In genomic region chr4:53919605-53920004, GRCh38 we compare ENCODE assay signal across 28 cellular contexts.
A peak's percentile ranks its signal among the peaks of the same experiment; 100 is the strongest.
DNase-seq lines count a peak whose midpoint lies in the region; ATAC-seq and TF ChIP-seq lines count a peak whose summit lies in the region.
"Had no signal": no experiment of that assay in that cellular context is flagged by ENCODE, and none has a peak within 500 bp of the region (broad histone marks: within the 10 kb centered on the region; RNA-seq: fewer than 3 reads in every experiment).

No MANE protein-coding gene starts in this region.

- no peaks in the 10 kb centered on the region for H3K9me3 Mint-ChIP-seq in T-helper 2 cell treated with Interferon-gamma antibody and Interleukin-4, amounts not matched to agents 5 μg/mL and 100 μg/mL, for 36 hours
- H3K9me3 Mint-ChIP-seq: activated T-cell treated with anti-CD3 and anti-CD28 coated beads, Interleukin-2, amount 50 U/mL, for 4 hours; dendritic cell treated with granulocyte-macrophage colony-stimulating factor and Interleukin-4, amounts not matched to agents 40 ng/mL and 50 ng/mL, for 4 days; HFFc6; natural killer cell; stimulated activated naive B cell treated with anti-CD40 and anti-IgM and Interleukin-4, amounts not matched to agents 10 μg/mL and 1 μg/mL and 100 μg/mL, for 72 hours; T-cell had no signal

- intact Hi-C loops in esophagus squamous epithelium (cut with DNase I), result no loop called here
- intact Hi-C loops in posterior vena cava (cut with DNase I), result loop anchor here in 1 of 2 donors (10.0 kb wide), 1 partner anchor 295 kb away; no protein-coding TSS in a partner anchor

- peaks cover 3% of the 10 kb centered on the region for H3K27me3 Mint-ChIP-seq in T-helper 2 cell treated with Interferon-gamma antibody and Interleukin-4, amounts not matched to agents 5 μg/mL and 100 μg/mL, for 36 hours (ENCODE audit: low read depth)
- H3K27me3 Mint-ChIP-seq: dendritic cell treated with granulocyte-macrophage colony-stimulating factor and Interleukin-4, amounts not matched to agents 40 ng/mL and 50 ng/mL, for 4 days had no signal

- TF ChIP-seq POLR2A in esophagus squamous epithelium (IDR thresholded peaks at IDR 0.05), result no peak

- H3K4me3 ChIP-seq in esophagus squamous epithelium (no peak overlapping the region), neutrophil (ENCODE audit: low read depth in 1 of 2, low read length in 1 of 2) (no peak overlapping the region)
- H3K4me3 ChIP-seq: ovary, thoracic aorta had no signal

- no peak for TF ChIP-seq CTCF in esophagus squamous epithelium (IDR thresholded peaks at IDR 0.05)
- TF ChIP-seq CTCF in neutrophil (IDR thresholded peaks at IDR 0.05), result no peak

- peaks cover 5% of the 10 kb centered on the region for H3K4me1 Mint-ChIP-seq in T-helper 2 cell treated with Interferon-gamma antibody and Interleukin-4, amounts not matched to agents 5 μg/mL and 100 μg/mL, for 36 hours (ENCODE audit: low read depth)
- H3K4me1 Mint-ChIP-seq: natural killer cell; stimulated activated naive B cell treated with anti-CD40 and anti-IgM and Interleukin-4, amounts not matched to agents 10 μg/mL and 1 μg/mL and 100 μg/mL, for 72 hours; T-cell had no signal

- peak; percentile 77 for DNase-seq in CD1c-positive myeloid dendritic cell (ENCODE audit: extremely low spot score)
- DNase-seq in OCI-M2 (lab: John Stamatoyannopoulos, UW; ENCODE audit: unreplicated experiment), result peak; percentile 13
- no peak for DNase-seq in esophagus squamous epithelium (lab: John Stamatoyannopoulos, UW)
- no peak for DNase-seq in T-helper 2 cell treated with Interferon-gamma antibody and Interleukin-4, amounts not matched to agents 5 μg/mL and 100 μg/mL, for 36 hours (ENCODE audit: low spot score)
- DNase-seq in posterior vena cava (ENCODE audit: low spot score), result no peak
- no peak for DNase-seq in dermis blood vessel endothelial cell
- DNase-seq: ACHN; activated CD4-positive, alpha-beta T cell treated with anti-CD3 and anti-CD28 coated beads for 1 hour; activated naive CD4-positive, alpha-beta T cell treated with Interleukin-2 at 50 U/mL for 16 hours; activated T-cell treated with anti-CD3 and anti-CD28 coated beads, Interleukin-2, amount 50 U/mL, for 4 hours; HFFc6; midbrain; natural killer cell; NCI-H2081 treated with DMSO at 0.1 percent for 48 hours; NCI-H345; ovary; right cardiac atrium; SHP77 treated with DMSO at 0.1 percent for 48 hours; stimulated activated CD4-positive, alpha-beta T cell treated with anti-CD3 and anti-CD28 coated beads, Interleukin-12 subunit alpha, Interleukin-12 subunit beta, amount 100 ng/mL, for 4 hours; stimulated activated CD4-positive, alpha-beta T cell treated with anti-CD3 and anti-CD28 coated beads, Interleukin-4, amount 100 ng/mL, for 24 hours; stimulated activated naive B cell treated with anti-CD40 and anti-IgM and Interleukin-4, amounts not matched to agents 10 μg/mL and 1 μg/mL and 100 μg/mL, for 72 hours; T-cell had no signal

- no peaks in the 10 kb centered on the region for H3K27me3 ChIP-seq in esophagus squamous epithelium
- no peaks in the 10 kb centered on the region for H3K27me3 ChIP-seq in neutrophil
- H3K27me3 ChIP-seq: ovary had no signal

- H3K27ac ChIP-seq in esophagus squamous epithelium, result peak overlapping the region; percentile 53 to 89 (median 76)
- H3K27ac ChIP-seq in neutrophil, result peak overlapping the region; percentile 90
- H3K27ac ChIP-seq: C4-2B, ovary, thoracic aorta had no signal

- no peak overlapping the region for H3K27ac Mint-ChIP-seq in T-helper 2 cell treated with Interferon-gamma antibody and Interleukin-4, amounts not matched to agents 5 μg/mL and 100 μg/mL, for 36 hours
- H3K27ac Mint-ChIP-seq: dendritic cell treated with granulocyte-macrophage colony-stimulating factor and Interleukin-4, amounts not matched to agents 40 ng/mL and 50 ng/mL, for 4 days; HFFc6; natural killer cell; stimulated activated naive B cell treated with anti-CD40 and anti-IgM and Interleukin-4, amounts not matched to agents 10 μg/mL and 1 μg/mL and 100 μg/mL, for 72 hours; T-cell had no signal

- ATAC-seq in HG03039 (IDR thresholded peaks at IDR 0.05; ENCODE audit: unreplicated experiment), result no peak
- ATAC-seq: natural killer cell; Panc1; stimulated activated naive B cell treated with anti-CD40 and anti-IgM and Interleukin-4, amounts not matched to agents 10 μg/mL and 1 μg/mL and 100 μg/mL, for 72 hours; T-cell had no signal

- 66 to 67% methylated on average over 3 of the region's 3 CpGs for WGBS in esophagus squamous epithelium, 2 donors

- H3K4me1 ChIP-seq in esophagus squamous epithelium, result peaks cover 22 to 96% (median 33%) of the 10 kb centered on the region in 3 donors
- peaks cover 61 to 67% of the 10 kb centered on the region in 2 experiments for H3K4me1 ChIP-seq in neutrophil (ENCODE audit: control insufficient read depth in 1 of 2, insufficient read depth in 1 of 2, low read depth in 1 of 2, low read length in 1 of 2)

- H3K36me3 ChIP-seq in esophagus squamous epithelium, result no peaks in the 10 kb centered on the region
- no peaks in the 10 kb centered on the region for H3K36me3 ChIP-seq in neutrophil
- H3K36me3 ChIP-seq: ovary, thoracic aorta had no signal

- no peaks in the 10 kb centered on the region for H3K9me3 ChIP-seq in esophagus squamous epithelium
- H3K9me3 ChIP-seq in neutrophil, result no peaks in the 10 kb centered on the region
- H3K9me3 ChIP-seq: ovary, thoracic aorta had no signal

- no peak overlapping the region for H3K4me3 Mint-ChIP-seq in T-helper 2 cell treated with Interferon-gamma antibody and Interleukin-4, amounts not matched to agents 5 μg/mL and 100 μg/mL, for 36 hours
- H3K4me3 Mint-ChIP-seq: activated T-cell treated with anti-CD3 and anti-CD28 coated beads, Interleukin-2, amount 50 U/mL, for 4 hours; dendritic cell treated with granulocyte-macrophage colony-stimulating factor and Interleukin-4, amounts not matched to agents 40 ng/mL and 50 ng/mL, for 4 days; HFFc6; natural killer cell; stimulated activated naive B cell treated with anti-CD40 and anti-IgM and Interleukin-4, amounts not matched to agents 10 μg/mL and 1 μg/mL and 100 μg/mL, for 72 hours; T-cell had no signal

- no peaks in the 10 kb centered on the region for H3K36me3 Mint-ChIP-seq in T-helper 2 cell treated with Interferon-gamma antibody and Interleukin-4, amounts not matched to agents 5 μg/mL and 100 μg/mL, for 36 hours (ENCODE audit: low read depth)
- H3K36me3 Mint-ChIP-seq: natural killer cell; stimulated activated naive B cell treated with anti-CD40 and anti-IgM and Interleukin-4, amounts not matched to agents 10 μg/mL and 1 μg/mL and 100 μg/mL, for 72 hours; T-cell had no signal

Comparison
In these comparisons a context has a peak if more than half of its experiments do, and no peak if none do; other contexts are left out.
1. DNase-seq: peak in CD1c-positive myeloid dendritic cell (single experiment) and OCI-M2 (single experiment); none in esophagus squamous epithelium (single experiment), T-helper 2 cell treated with Interferon-gamma antibody and Interleukin-4, amounts not matched to agents 5 μg/mL and 100 μg/mL, for 36 hours (single experiment), posterior vena cava (single experiment) and dermis blood vessel endothelial cell (single experiment).